8 cellular contexts compared by ENCODE assay signal in the genomic region with DNA sequence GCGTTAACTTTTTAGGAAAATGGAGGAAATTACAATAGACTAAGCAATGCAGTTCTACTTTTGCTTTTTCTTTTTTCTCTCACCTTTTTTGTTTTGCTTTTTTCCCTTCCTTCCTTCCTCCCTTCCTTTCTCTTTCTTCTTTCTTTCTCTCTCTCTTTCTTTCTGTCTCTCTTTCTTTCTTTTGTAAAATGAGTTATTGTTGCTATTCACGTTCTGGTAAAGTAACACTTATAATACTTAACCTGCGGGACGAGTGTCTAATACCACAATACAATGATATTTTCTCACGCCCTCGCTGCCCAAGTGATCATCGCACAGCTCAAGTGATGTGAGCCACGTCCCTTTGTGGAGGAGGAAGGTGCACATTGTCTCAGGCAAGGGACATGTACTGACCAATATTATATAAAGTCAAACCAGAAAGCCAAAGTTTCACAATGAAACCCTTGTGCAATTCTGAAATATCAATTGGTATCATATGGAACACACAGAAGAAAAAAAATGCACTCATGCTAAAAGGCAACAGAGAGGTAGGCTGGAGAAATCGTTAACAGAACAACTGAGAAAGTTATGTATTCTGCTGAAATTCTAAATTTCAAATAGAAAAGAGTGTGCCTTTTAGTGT. TPM values are rescaled to one million over a fixed set of nuclear protein-coding genes. Genes with fewer than 3 reads are reported as not detected.
DNase-seq lines count a peak whose midpoint lies in the region; ATAC-seq and TF ChIP-seq lines count a peak whose summit lies in the region.

No MANE protein-coding gene starts in this region.

- H3K27me3 Mint-ChIP-seq in T-helper 17 cell, result peaks cover 43% of the 10 kb centered on the region

- H3K36me3 Mint-ChIP-seq in T-helper 17 cell (ENCODE audit: low read depth), result peaks cover 5% of the 10 kb centered on the region

- DNase-seq in T-helper 17 cell (no peak), foreskin fibroblast (peak in 1 of 2 donors; percentile 49), skeletal muscle cell (ENCODE audit: low read depth) (no peak), T-helper 9 cell (no peak), globus pallidus (ENCODE audit: low spot score) (no peak)

- TF ChIP-seq CTCF in foreskin fibroblast (IDR thresholded peaks at IDR 0.05; ENCODE audit: low read depth, low read length), result no peak

- no peaks in the 10 kb centered on the region for H3K9me3 ChIP-seq in T-helper 17 cell (ENCODE audit: control insufficient read depth, low read length, poor library complexity, severe bottlenecking)

- peaks cover 9% of the 10 kb centered on the region for H3K4me1 Mint-ChIP-seq in T-helper 17 cell

- peak overlapping the region; percentile 94 for H3K4me3 Mint-ChIP-seq in T-helper 17 cell

- peak overlapping the region; percentile 77 for H3K27ac Mint-ChIP-seq in T-helper 17 cell

- H3K4me3 ChIP-seq in GM08714 (ENCODE audit: low read length) (peak overlapping the region; percentile 54), foreskin fibroblast (ENCODE audit: low read depth in 1 of 2, low read length in 2 of 2) (peak overlapping the region; percentile 50 to 70), skeletal muscle cell (ENCODE audit: low read depth, low read length) (peak overlapping the region; percentile 72)

- ATAC-seq in T-helper 17 cell, result no peak
- ATAC-seq in HG03039 (IDR thresholded peaks at IDR 0.05; ENCODE audit: unreplicated experiment), result no peak
- no peak for ATAC-seq in HG03196 (IDR thresholded peaks at IDR 0.05; ENCODE audit: unreplicated experiment)

RNA-seq across cellular contexts. Expression of gene JAM2, which starts 1.7 kb away (rescaled TPM):
- total RNA-seq in T-helper 17 cell, result under 1 TPM in 1 of 2 donors, not detected in 1; 0.21 TPM

RNA-seq across cellular contexts. Expression of gene MRPL39, which starts 33.5 kb away (rescaled TPM):
- 1 to 10 TPM; 8.9 to 9.9 TPM for total RNA-seq in T-helper 17 cell
